ENCODE assay signal across 15 cellular contexts in the genomic region with DNA sequence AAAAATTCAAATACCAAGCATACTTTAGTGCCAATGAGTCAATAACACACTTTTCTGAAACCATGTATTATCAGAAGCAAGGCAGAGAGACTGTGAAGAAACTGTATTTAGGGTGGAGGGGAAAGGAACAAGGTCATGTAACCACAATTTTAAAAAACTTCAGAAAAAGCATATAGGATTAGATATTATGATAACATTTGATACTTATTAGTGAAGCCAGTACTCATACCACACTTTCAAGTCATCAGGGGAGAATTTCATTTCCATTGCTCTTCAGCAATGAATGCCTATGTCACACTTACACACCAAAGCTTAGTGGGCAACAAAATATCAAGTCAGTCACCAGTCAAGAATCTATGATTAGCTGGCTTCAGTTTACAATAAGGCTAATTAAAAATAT.
DNase-seq lines count a peak whose midpoint lies in the region; ATAC-seq and TF ChIP-seq lines count a peak whose summit lies in the region.
"Had no signal": no experiment of that assay in that cellular context is flagged by ENCODE, and none has a peak within 500 bp of the region (broad histone marks: within the 10 kb centered on the region; RNA-seq: fewer than 3 reads in every experiment).

No MANE protein-coding gene starts in this region.

- no peaks in the 10 kb centered on the region for H3K27me3 Mint-ChIP-seq in activated T-cell treated with anti-CD3 and anti-CD28 coated beads, Interleukin-2, amount 50 U/mL, for 72 hours (ENCODE audit: low read depth)
- H3K27me3 Mint-ChIP-seq in T-helper 17 cell (no peaks in the 10 kb centered on the region), Calu3 (ENCODE audit: unreplicated experiment) (no peaks in the 10 kb centered on the region)

- H3K9me3 Mint-ChIP-seq in activated T-cell treated with anti-CD3 and anti-CD28 coated beads, Interleukin-2, amount 50 U/mL, for 72 hours, result no peaks in the 10 kb centered on the region
- H3K9me3 Mint-ChIP-seq in stimulated activated effector memory CD8-positive, alpha-beta T cell treated with anti-CD3 and anti-CD28 coated beads, Interleukin-12 subunit alpha, Interleukin-12 subunit beta, amount 100 ng/mL, for 72 hours, result no peaks in the 10 kb centered on the region
- no peaks in the 10 kb centered on the region for H3K9me3 Mint-ChIP-seq in Calu3 (ENCODE audit: low read depth, unreplicated experiment)

- DNase-seq in activated T-cell treated with anti-CD3 and anti-CD28 coated beads, Interleukin-2, amount 50 U/mL, for 72 hours, result no peak
- DNase-seq in activated T-cell treated with anti-CD3 and anti-CD28 coated beads for 4 hours, result no peak
- no peak for DNase-seq in T-helper 17 cell
- DNase-seq in fibroblast of gingiva (ENCODE audit: low read depth), result peak; percentile 55
- no peak for DNase-seq in stimulated activated effector memory CD8-positive, alpha-beta T cell treated with anti-CD3 and anti-CD28 coated beads, Interleukin-12 subunit alpha, Interleukin-12 subunit beta, amount 100 ng/mL, for 72 hours (ENCODE audit: low spot score in 2 of 2)
- DNase-seq in NCI-H146 (lab: John Stamatoyannopoulos, UW), result no peak
- DNase-seq in KBM-7, result no peak
- no peak for DNase-seq in Calu3
- DNase-seq: foreskin melanocyte, MG63, NCI-H1930, Right ventricle myocardium superior, spleen, T-helper 2 cell had no signal

- in situ Hi-C loops in KBM-7 (cut with MboI; ENCODE audit: low pct_unique_long_range_greater_than_20kb, low sequenced_read_pairs), result no loop called here

- CTCF ChIA-PET in Calu3 (lab: Charles Lee), result no interaction called here

- H3K27ac Mint-ChIP-seq in activated T-cell treated with anti-CD3 and anti-CD28 coated beads, Interleukin-2, amount 50 U/mL, for 72 hours, result peak overlapping the region; percentile 86
- H3K27ac Mint-ChIP-seq in T-helper 17 cell, result peak overlapping the region; percentile 27
- peak overlapping the region; percentile 52 for H3K27ac Mint-ChIP-seq in stimulated activated effector memory CD8-positive, alpha-beta T cell treated with anti-CD3 and anti-CD28 coated beads, Interleukin-12 subunit alpha, Interleukin-12 subunit beta, amount 100 ng/mL, for 72 hours
- H3K27ac Mint-ChIP-seq in Calu3 (ENCODE audit: unreplicated experiment), result no peak overlapping the region

- no TSS peak for BruUV-seq in Calu3 (replicated peaks; lab: Mats Ljungman, UMichigan)

- H3K36me3 Mint-ChIP-seq in activated T-cell treated with anti-CD3 and anti-CD28 coated beads, Interleukin-2, amount 50 U/mL, for 72 hours (ENCODE audit: insufficient read depth in 2 of 2), result peaks cover 2 to 25% of the 10 kb centered on the region in 2 donors
- H3K36me3 Mint-ChIP-seq in T-helper 17 cell (ENCODE audit: low read depth) (peaks cover 7% of the 10 kb centered on the region), Calu3 (ENCODE audit: insufficient read depth, unreplicated experiment) (peaks cover 7% of the 10 kb centered on the region)
- peaks cover 29% of the 10 kb centered on the region for H3K36me3 Mint-ChIP-seq in stimulated activated effector memory CD8-positive, alpha-beta T cell treated with anti-CD3 and anti-CD28 coated beads, Interleukin-12 subunit alpha, Interleukin-12 subunit beta, amount 100 ng/mL, for 72 hours

- TF ChIP-seq CTCF in Calu3 (IDR thresholded peaks at IDR 0.05; ENCODE audit: unreplicated experiment), result no peak

- H3K4me1 Mint-ChIP-seq in activated T-cell treated with anti-CD3 and anti-CD28 coated beads, Interleukin-2, amount 50 U/mL, for 72 hours (ENCODE audit: low read depth), result no peaks in the 10 kb centered on the region
- H3K4me1 Mint-ChIP-seq in T-helper 17 cell (peaks cover 22% of the 10 kb centered on the region), Calu3 (ENCODE audit: low read depth, unreplicated experiment) (no peaks in the 10 kb centered on the region)
- H3K4me1 Mint-ChIP-seq in stimulated activated effector memory CD8-positive, alpha-beta T cell treated with anti-CD3 and anti-CD28 coated beads, Interleukin-12 subunit alpha, Interleukin-12 subunit beta, amount 100 ng/mL, for 72 hours, result no peaks in the 10 kb centered on the region

- no peaks in the 10 kb centered on the region for H3K9me3 ChIP-seq in T-helper 17 cell (ENCODE audit: control insufficient read depth, low read length, poor library complexity, severe bottlenecking)
- H3K9me3 ChIP-seq: breast epithelium, MG63, spleen had no signal

- no peak overlapping the region for H3K4me3 Mint-ChIP-seq in activated T-cell treated with anti-CD3 and anti-CD28 coated beads, Interleukin-2, amount 50 U/mL, for 72 hours
- H3K4me3 Mint-ChIP-seq in T-helper 17 cell (no peak overlapping the region), Calu3 (ENCODE audit: low read depth, unreplicated experiment) (no peak overlapping the region)
- no peak overlapping the region for H3K4me3 Mint-ChIP-seq in stimulated activated effector memory CD8-positive, alpha-beta T cell treated with anti-CD3 and anti-CD28 coated beads, Interleukin-12 subunit alpha, Interleukin-12 subunit beta, amount 100 ng/mL, for 72 hours

- intact Hi-C loops in Calu3 (cut with micrococcal nuclease; ENCODE audit: unreplicated experiment), result no loop called here

- no peak for ATAC-seq in activated T-cell treated with anti-CD3 and anti-CD28 coated beads, Interleukin-2, amount 50 U/mL, for 72 hours (replicated peaks in 1 of 2)
- no peak for ATAC-seq in T-helper 17 cell
- ATAC-seq in stimulated activated effector memory CD8-positive, alpha-beta T cell treated with anti-CD3 and anti-CD28 coated beads, Interleukin-12 subunit alpha, Interleukin-12 subunit beta, amount 100 ng/mL, for 72 hours, result no peak
